ENCODE assay signal across 19 cellular contexts in genomic region chr3:4595709-4596108, GRCh38.
DNase-seq lines count a peak whose midpoint lies in the region; ATAC-seq and TF ChIP-seq lines count a peak whose summit lies in the region.
"Had no signal": no experiment of that assay in that cellular context is flagged by ENCODE, and none has a peak within 500 bp of the region (broad histone marks: within the 10 kb centered on the region; RNA-seq: fewer than 3 reads in every experiment).

No MANE protein-coding gene starts in this region.

- intact Hi-C loops in activated B cell treated with CpG ODN at 0.5 μM for 24 hours (cut with micrococcal nuclease) = no loop called here
- intact Hi-C loops in thyroid gland (cut with DNase I) = no loop called here

- H3K36me3 ChIP-seq in thyroid gland = no peaks in the 10 kb centered on the region

- CTCF ChIA-PET in activated B cell treated with CpG ODN at 0.5 μM for 24 hours (lab: Charles Lee) = interaction anchor here (1.4 kb wide), 1 partner anchor 245 kb away, joined by 4 read pairs; no protein-coding TSS in a partner anchor

- peaks cover 49% of the 10 kb centered on the region for H3K4me1 Mint-ChIP-seq in activated naive CD8-positive, alpha-beta T cell treated with anti-CD3 and anti-CD28 coated beads, Interleukin-2, amount 50 U/mL, for 24 hours
- peaks cover 27% of the 10 kb centered on the region for H3K4me1 Mint-ChIP-seq in activated naive CD8-positive, alpha-beta T cell treated with anti-CD3 and anti-CD28 coated beads for 36 hours
- peaks cover 89% of the 10 kb centered on the region for H3K4me1 Mint-ChIP-seq in activated B cell treated with CpG ODN at 0.5 μM for 24 hours
- H3K4me1 Mint-ChIP-seq in nephron = peaks cover 51% of the 10 kb centered on the region

- no peak for TF ChIP-seq POLR2A in thyroid gland (IDR thresholded peaks at IDR 0.05)

- 42 to 76% methylated on average over 6 of the region's 6 CpGs for WGBS in thyroid gland, 2 donors

- H3K27ac ChIP-seq in thyroid gland = peak overlapping the region in 2 of 3 donors; percentile 40 to 59

- no peak overlapping the region for H3K4me3 Mint-ChIP-seq in activated naive CD8-positive, alpha-beta T cell treated with anti-CD3 and anti-CD28 coated beads, Interleukin-2, amount 50 U/mL, for 24 hours
- no peak overlapping the region for H3K4me3 Mint-ChIP-seq in activated naive CD8-positive, alpha-beta T cell treated with anti-CD3 and anti-CD28 coated beads for 36 hours
- H3K4me3 Mint-ChIP-seq in activated B cell treated with CpG ODN at 0.5 μM for 24 hours (no peak overlapping the region), nephron (no peak overlapping the region)
- H3K4me3 Mint-ChIP-seq: CD4-positive, CD25-positive, alpha-beta regulatory T cell had no signal

- no peaks in the 10 kb centered on the region for H3K27me3 ChIP-seq in thyroid gland

- H3K27me3 Mint-ChIP-seq in activated naive CD8-positive, alpha-beta T cell treated with anti-CD3 and anti-CD28 coated beads, Interleukin-2, amount 50 U/mL, for 24 hours = no peaks in the 10 kb centered on the region
- no peaks in the 10 kb centered on the region for H3K27me3 Mint-ChIP-seq in activated naive CD8-positive, alpha-beta T cell treated with anti-CD3 and anti-CD28 coated beads for 36 hours
- H3K27me3 Mint-ChIP-seq in activated B cell treated with CpG ODN at 0.5 μM for 24 hours (no peaks in the 10 kb centered on the region), nephron (ENCODE audit: low read depth) (no peaks in the 10 kb centered on the region)
- H3K27me3 Mint-ChIP-seq: CD4-positive, CD25-positive, alpha-beta regulatory T cell had no signal

- peaks cover 22% of the 10 kb centered on the region for H3K36me3 Mint-ChIP-seq in activated naive CD8-positive, alpha-beta T cell treated with anti-CD3 and anti-CD28 coated beads, Interleukin-2, amount 50 U/mL, for 24 hours (ENCODE audit: low read depth)
- H3K36me3 Mint-ChIP-seq in activated naive CD8-positive, alpha-beta T cell treated with anti-CD3 and anti-CD28 coated beads for 36 hours = peaks cover 15% of the 10 kb centered on the region
- H3K36me3 Mint-ChIP-seq in activated B cell treated with CpG ODN at 0.5 μM for 24 hours (ENCODE audit: low read depth) (peaks cover 18% of the 10 kb centered on the region), nephron (ENCODE audit: low read depth) (peaks cover 15% of the 10 kb centered on the region)

- peaks cover 36 to 46% of the 10 kb centered on the region in 2 donors for H3K4me1 ChIP-seq in thyroid gland

- H3K9me3 ChIP-seq in thyroid gland = no peaks in the 10 kb centered on the region

- DNase-seq in activated naive CD8-positive, alpha-beta T cell treated with anti-CD3 and anti-CD28 coated beads, Interleukin-2, amount 50 U/mL, for 24 hours = peak; percentile 32
- no peak for DNase-seq in activated naive CD8-positive, alpha-beta T cell treated with anti-CD3 and anti-CD28 coated beads for 36 hours
- no peak for DNase-seq in activated B cell treated with CpG ODN at 0.5 μM for 24 hours
- peak; percentile 27 to 33 for DNase-seq in thyroid gland
- no peak for DNase-seq in kidney tubule cell (ENCODE audit: low spot score)
- DNase-seq in T-helper 9 cell = no peak
- DNase-seq: CD4-positive, CD25-positive, alpha-beta regulatory T cell; DMS79; KG1; NCI-H1092; NCI-H1436; NCI-H2029; NCI-H2171; NCI-H524 treated with DMSO at 0.1 percent for 48 hours; NCI-H82; SIG-M5 had no signal

- peak; percentile 93 for ATAC-seq in activated naive CD8-positive, alpha-beta T cell treated with anti-CD3 and anti-CD28 coated beads, Interleukin-2, amount 50 U/mL, for 24 hours
- ATAC-seq in activated B cell treated with CpG ODN at 0.5 μM for 24 hours (ENCODE audit: low read depth) (no peak), SK-N-SH treated with all-trans-retinoic acid at 6 μM for 48 hours (no peak)
- ATAC-seq: Panc1 had no signal

- POLR2A ChIA-PET in activated B cell treated with CpG ODN at 0.5 μM for 24 hours (lab: Charles Lee) = interaction anchor here (0.9 kb wide), 1 partner anchor 11 kb away, joined by 5 read pairs; no protein-coding TSS in a partner anchor

- TF ChIP-seq CTCF in activated B cell treated with CpG ODN at 0.5 μM for 24 hours (IDR thresholded peaks at IDR 0.05) (no peak), nephron (IDR thresholded peaks at IDR 0.05; ENCODE audit: unreplicated experiment in 3 of 3) (no peak), thyroid gland (IDR thresholded peaks at IDR 0.05) (no peak)

- H3K4me3 ChIP-seq in thyroid gland (replicated peaks in 1 of 3) = no peak overlapping the region

- peaks cover 11% of the 10 kb centered on the region for H3K9me3 Mint-ChIP-seq in activated naive CD8-positive, alpha-beta T cell treated with anti-CD3 and anti-CD28 coated beads, Interleukin-2, amount 50 U/mL, for 24 hours
- peaks cover 8% of the 10 kb centered on the region for H3K9me3 Mint-ChIP-seq in activated naive CD8-positive, alpha-beta T cell treated with anti-CD3 and anti-CD28 coated beads for 36 hours
- H3K9me3 Mint-ChIP-seq in activated B cell treated with CpG ODN at 0.5 μM for 24 hours (no peaks in the 10 kb centered on the region), nephron (no peaks in the 10 kb centered on the region)

- peak overlapping the region; percentile 79 for H3K27ac Mint-ChIP-seq in activated naive CD8-positive, alpha-beta T cell treated with anti-CD3 and anti-CD28 coated beads, Interleukin-2, amount 50 U/mL, for 24 hours
- H3K27ac Mint-ChIP-seq in activated naive CD8-positive, alpha-beta T cell treated with anti-CD3 and anti-CD28 coated beads for 36 hours = no peak overlapping the region
- H3K27ac Mint-ChIP-seq in activated B cell treated with CpG ODN at 0.5 μM for 24 hours (peak overlapping the region; percentile 55), nephron (peak overlapping the region; percentile 25 to 97 (median 87))

TF ChIP-seq in SK-N-SH treated with all-trans-retinoic acid at 6 μM for 48 hours, 23 proteins besides CTCF, POLR2A, EP300 and RAD21:
- TF ChIP-seq PPARA (CRISPR knock-in tag; IDR thresholded peaks at IDR 0.05; ENCODE audit: borderline replicate concordance) = no peak
- TF ChIP-seq, protein P1, sequence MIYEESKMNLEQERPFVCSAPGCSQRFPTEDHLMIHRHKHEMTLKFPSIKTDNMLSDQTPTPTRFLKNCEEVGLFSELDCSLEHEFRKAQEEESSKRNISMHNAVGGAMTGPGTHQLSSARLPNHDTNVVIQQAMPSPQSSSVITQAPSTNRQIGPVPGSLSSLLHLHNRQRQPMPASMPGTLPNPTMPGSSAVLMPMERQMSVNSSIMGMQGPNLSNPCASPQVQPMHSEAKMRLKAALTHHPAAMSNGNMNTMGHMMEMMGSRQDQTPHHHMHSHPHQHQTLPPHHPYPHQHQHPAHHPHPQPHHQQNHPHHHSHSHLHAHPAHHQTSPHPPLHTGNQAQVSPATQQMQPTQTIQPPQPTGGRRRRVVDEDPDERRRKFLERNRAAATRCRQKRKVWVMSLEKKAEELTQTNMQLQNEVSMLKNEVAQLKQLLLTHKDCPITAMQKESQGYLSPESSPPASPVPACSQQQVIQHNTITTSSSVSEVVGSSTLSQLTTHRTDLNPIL (CRISPR knock-in tag; IDR thresholded peaks at IDR 0.05; ENCODE audit: low read depth) = no peak

Comparison
In these comparisons a context has a peak if more than half of its experiments do, and no peak if none do; other contexts are left out.
1. DNase-seq: peak in activated naive CD8-positive, alpha-beta T cell treated with anti-CD3 and anti-CD28 coated beads, Interleukin-2, amount 50 U/mL, for 24 hours (single experiment) and thyroid gland (2 of 2); none in activated naive CD8-positive, alpha-beta T cell treated with anti-CD3 and anti-CD28 coated beads for 36 hours (single experiment), activated B cell treated with CpG ODN at 0.5 μM for 24 hours (single experiment), kidney tubule cell (single experiment) and T-helper 9 cell (single experiment).